ENCODE assay signal across 29 cellular contexts in the genomic region with DNA sequence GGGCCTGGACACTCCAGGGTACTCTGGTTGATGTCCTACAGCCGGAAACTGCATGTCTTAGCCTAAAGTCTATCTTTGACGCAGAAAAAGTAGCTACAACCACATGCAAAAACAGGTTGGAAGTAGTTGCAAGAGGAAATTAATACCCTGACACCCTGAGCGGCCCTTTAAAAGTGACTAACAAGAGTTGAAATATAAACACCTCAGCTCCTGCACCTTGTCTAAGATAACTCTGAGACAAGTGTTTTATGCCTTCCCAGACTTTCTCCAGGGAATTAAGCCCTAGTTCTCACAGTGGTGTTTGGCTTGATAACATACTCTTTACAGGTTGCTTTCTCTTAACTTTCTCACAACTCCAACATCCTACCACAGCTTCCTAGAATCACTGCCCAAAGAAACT.
"Had no signal": no experiment of that assay in that cellular context is flagged by ENCODE, and none has a peak within 500 bp of the region (broad histone marks: within the 10 kb centered on the region; RNA-seq: fewer than 3 reads in every experiment).

No MANE protein-coding gene starts in this region.

- H3K4me1 Mint-ChIP-seq: stimulated activated effector memory CD8-positive, alpha-beta T cell treated with anti-CD3 and anti-CD28 coated beads, Interleukin-12 subunit alpha, Interleukin-12 subunit beta, amount 100 ng/mL, for 72 hours; stimulated activated memory B cell treated with anti-CD40 and anti-IgM and Interleukin-4, amounts not matched to agents 10 μg/mL and 1 μg/mL and 100 μg/mL, for 72 hours; stimulated activated naive B cell treated with anti-CD40 and anti-IgM and Interleukin-4, amounts not matched to agents 10 μg/mL and 1 μg/mL and 100 μg/mL, for 72 hours; stimulated activated naive CD8-positive, alpha-beta T cell treated with anti-CD3 and anti-CD28 coated beads, Interleukin-15, amount 100 ng/mL, for 72 hours had no signal

- H3K27me3 Mint-ChIP-seq: stimulated activated memory B cell treated with anti-CD40 and anti-IgM and Interleukin-4, amounts not matched to agents 10 μg/mL and 1 μg/mL and 100 μg/mL, for 72 hours; stimulated activated naive CD8-positive, alpha-beta T cell treated with anti-CD3 and anti-CD28 coated beads, Interleukin-15, amount 100 ng/mL, for 72 hours; stimulated activated naive CD8-positive, alpha-beta T cell treated with anti-CD3 and anti-CD28 coated beads, Interleukin-15, Interleukin-2, amounts not matched to agents 100 ng/mL and 50 ng/mL, for 24 hours; type B pancreatic cell had no signal

- H3K27ac Mint-ChIP-seq: stimulated activated effector memory CD8-positive, alpha-beta T cell treated with anti-CD3 and anti-CD28 coated beads, Interleukin-12 subunit alpha, Interleukin-12 subunit beta, amount 100 ng/mL, for 72 hours; stimulated activated memory B cell treated with anti-CD40 and anti-IgM and Interleukin-4, amounts not matched to agents 10 μg/mL and 1 μg/mL and 100 μg/mL, for 72 hours; stimulated activated naive B cell treated with anti-CD40 and anti-IgM and Interleukin-4, amounts not matched to agents 10 μg/mL and 1 μg/mL and 100 μg/mL, for 72 hours; stimulated activated naive CD8-positive, alpha-beta T cell treated with anti-CD3 and anti-CD28 coated beads, Interleukin-15, amount 100 ng/mL, for 72 hours; stimulated activated naive CD8-positive, alpha-beta T cell treated with anti-CD3 and anti-CD28 coated beads, Interleukin-15, Interleukin-2, amounts not matched to agents 100 ng/mL and 50 ng/mL, for 24 hours; type B pancreatic cell had no signal

- DNase-seq: stimulated activated CD4-positive, alpha-beta T cell treated with anti-CD3 and anti-CD28 coated beads, Interleukin-2, amount 100 ng/mL, for 48 hours; stimulated activated CD4-positive, alpha-beta T cell treated with anti-CD3 and anti-CD28 coated beads, Interleukin-4, amount 100 ng/mL, for 1 hour; stimulated activated CD4-positive, alpha-beta T cell treated with anti-CD3 and anti-CD28 coated beads, Interleukin-4, amount 100 ng/mL, for 24 hours; stimulated activated CD4-positive, alpha-beta T cell treated with anti-CD3 and anti-CD28 coated beads, Interleukin-4, amount 100 ng/mL, for 4 hours; stimulated activated CD8-positive, alpha-beta memory T cell treated with anti-CD3 and anti-CD28 coated beads, Interleukin-4, amount 100 ng/mL, for 48 hours; stimulated activated naive B cell treated with anti-CD40 and anti-IgM and Interleukin-4, amounts not matched to agents 10 μg/mL and 1 μg/mL and 100 μg/mL, for 72 hours; stimulated activated naive CD4-positive, alpha-beta T cell; stimulated activated naive CD4-positive, alpha-beta T cell treated with Interleukin-2 at 50 U/mL for 16 hours; stimulated activated naive CD8-positive, alpha-beta T cell treated with anti-CD3 and anti-CD28 coated beads, Interleukin-15, amount 100 ng/mL, for 72 hours; stimulated activated naive CD8-positive, alpha-beta T cell treated with anti-CD3 and anti-CD28 coated beads, Interleukin-15, Interleukin-2, amounts not matched to agents 100 U/mL and 50 U/mL, for 24 hours; stomach; substantia nigra; testis; thyroid gland; tibial artery; transverse colon; trophoblast cell; upper lobe of left lung; upper lobe of right lung; uterus had no signal

- H3K27ac ChIP-seq: stomach, suprapubic skin, testis, thoracic aorta, thyroid gland, tibial artery, tibial nerve, upper lobe of left lung, upper lobe of right lung, uterus, vagina had no signal

- H3K4me3 Mint-ChIP-seq: stimulated activated effector memory CD8-positive, alpha-beta T cell treated with anti-CD3 and anti-CD28 coated beads, Interleukin-12 subunit alpha, Interleukin-12 subunit beta, amount 100 ng/mL, for 72 hours; stimulated activated memory B cell treated with anti-CD40 and anti-IgM and Interleukin-4, amounts not matched to agents 10 μg/mL and 1 μg/mL and 100 μg/mL, for 72 hours; stimulated activated naive B cell treated with anti-CD40 and anti-IgM and Interleukin-4, amounts not matched to agents 10 μg/mL and 1 μg/mL and 100 μg/mL, for 72 hours; stimulated activated naive CD8-positive, alpha-beta T cell treated with anti-CD3 and anti-CD28 coated beads, Interleukin-15, amount 100 ng/mL, for 72 hours; stimulated activated naive CD8-positive, alpha-beta T cell treated with anti-CD3 and anti-CD28 coated beads, Interleukin-15, Interleukin-2, amounts not matched to agents 100 ng/mL and 50 ng/mL, for 24 hours; type B pancreatic cell had no signal

- H3K4me1 ChIP-seq: suprapubic skin, testis, thyroid gland, tibial artery, tibial nerve, upper lobe of left lung, upper lobe of right lung, uterus, vagina had no signal

- H3K36me3 ChIP-seq: stomach, suprapubic skin, thoracic aorta, thyroid gland, tibial artery, tibial nerve, transverse colon, upper lobe of left lung, upper lobe of right lung, uterus, vagina had no signal

- H3K27me3 ChIP-seq: stomach, suprapubic skin, testis, thyroid gland, tibial artery, transverse colon, upper lobe of left lung, upper lobe of right lung, uterus, vagina had no signal

- FAIRE-seq: urothelium cell line had no signal

- H3K4me3 ChIP-seq: stomach, suprapubic skin, testis, thoracic aorta, thyroid gland, tibial artery, tibial nerve, transverse colon, upper lobe of left lung, upper lobe of right lung, uterus, vagina had no signal

- H3K9me3 ChIP-seq: suprapubic skin, testis, thoracic aorta, thyroid gland, transverse colon, upper lobe of right lung, vagina had no signal

- H3K9me3 Mint-ChIP-seq: stimulated activated memory B cell treated with anti-CD40 and anti-IgM and Interleukin-4, amounts not matched to agents 10 μg/mL and 1 μg/mL and 100 μg/mL, for 72 hours; stimulated activated naive CD8-positive, alpha-beta T cell treated with anti-CD3 and anti-CD28 coated beads, Interleukin-15, Interleukin-2, amounts not matched to agents 100 ng/mL and 50 ng/mL, for 24 hours had no signal

- H3K36me3 Mint-ChIP-seq: stimulated activated effector memory CD8-positive, alpha-beta T cell treated with anti-CD3 and anti-CD28 coated beads, Interleukin-12 subunit alpha, Interleukin-12 subunit beta, amount 100 ng/mL, for 72 hours; stimulated activated memory B cell treated with anti-CD40 and anti-IgM and Interleukin-4, amounts not matched to agents 10 μg/mL and 1 μg/mL and 100 μg/mL, for 72 hours; type B pancreatic cell had no signal
